In genomic region chr22:45493286-45493771, GRCh38 we compare ENCODE assay signal across 14 cellular contexts. TPM values are rescaled to one million over a fixed set of nuclear protein-coding genes. Genes with fewer than 3 reads are reported as not detected.
DNase-seq lines count a peak whose midpoint lies in the region; ATAC-seq and TF ChIP-seq lines count a peak whose summit lies in the region.
"Had no signal": no experiment of that assay in that cellular context is flagged by ENCODE, and none has a peak within 500 bp of the region (broad histone marks: within the 10 kb centered on the region; RNA-seq: fewer than 3 reads in every experiment).

No MANE protein-coding gene starts in this region.

- no peaks in the 10 kb centered on the region for H3K4me1 ChIP-seq in endodermal cell (ENCODE audit: control insufficient read depth, insufficient read depth, low read length)
- H3K4me1 ChIP-seq in left lung: no peaks in the 10 kb centered on the region
- H3K4me1 ChIP-seq in urinary bladder (ENCODE audit: insufficient read depth): no peaks in the 10 kb centered on the region

- TF ChIP-seq CTCF in endodermal cell (conservative IDR thresholded peaks at IDR 0.05): no peak
- TF ChIP-seq CTCF in left lung (IDR thresholded peaks at IDR 0.05): no peak

- H3K4me3 ChIP-seq in endodermal cell (ENCODE audit: low read length) (no peak overlapping the region), left lung (no peak overlapping the region), urinary bladder (ENCODE audit: low read depth, low read length) (no peak overlapping the region)
- H3K4me3 ChIP-seq: skin epidermis had no signal

- H3K36me3 Mint-ChIP-seq in endodermal cell (ENCODE audit: low read depth): peaks cover 16% of the 10 kb centered on the region

- ATAC-seq in left lung (peak; percentile 14), HG03159 (IDR thresholded peaks at IDR 0.05; ENCODE audit: unreplicated experiment) (no peak)

- WGBS in endodermal cell (ENCODE audit: insufficient coverage in 1 of 2, insufficient read length in 1 of 2), 2 experiments: 72 to 84% methylated on average over 10 to 13 of the region's 13 CpGs
- 56% methylated on average over 13 of the region's 13 CpGs for WGBS in urinary bladder

- H3K9ac ChIP-seq in endodermal cell (ENCODE audit: extremely low read depth, low read length, poor library complexity, severe bottlenecking): no peak overlapping the region

- H3K27ac ChIP-seq in endodermal cell (ENCODE audit: low read depth, low read length): peak overlapping the region; percentile 68
- no peak overlapping the region for H3K27ac ChIP-seq in left lung
- H3K27ac ChIP-seq in urinary bladder (ENCODE audit: low read depth): peak overlapping the region; percentile 15
- H3K27ac ChIP-seq: 22Rv1 had no signal

- no peak overlapping the region for H3K4me3 Mint-ChIP-seq in endodermal cell

- H3K36me3 ChIP-seq in endodermal cell (ENCODE audit: control insufficient read depth, insufficient read depth, low read length) (no peaks in the 10 kb centered on the region), left lung (no peaks in the 10 kb centered on the region), urinary bladder (ENCODE audit: insufficient read depth) (no peaks in the 10 kb centered on the region)

- H3K9me3 Mint-ChIP-seq in endodermal cell: peaks cover 67% of the 10 kb centered on the region

- H3K27me3 ChIP-seq in endodermal cell (ENCODE audit: control insufficient read depth, insufficient read depth, low read length, poor library complexity, severe bottlenecking) (no peaks in the 10 kb centered on the region), left lung (peaks cover 0 to 44% of the 10 kb centered on the region in 2 donors)

- H3K27me3 Mint-ChIP-seq in endodermal cell (ENCODE audit: insufficient read depth): peaks cover 3% of the 10 kb centered on the region

- DNase-seq in DMS 273 (lab: John Stamatoyannopoulos, UW; ENCODE audit: unreplicated experiment) (peak; percentile 38), DMS 273 treated with DMSO at 0.1 percent for 48 hours (lab: John Stamatoyannopoulos, UW) (no peak), endodermal cell (peak; percentile 38), left lung (peak in 1 of 2 donors; percentile 35), LoVo (ENCODE audit: low spot score) (no peak)
- DNase-seq in activated CD4-positive, alpha-beta T cell treated with anti-CD3 and anti-CD28 coated beads, Interleukin-2, amount 50 U/mL, for 4 hours: no peak
- DNase-seq: activated naive CD4-positive, alpha-beta T cell treated with anti-CD3 and anti-CD28 coated beads, Interleukin-2, amount 50 U/mL, for 16 hours; NCI-H1436; NCI-H748 treated with DMSO at 0.1 percent for 48 hours; substantia nigra had no signal

- H3K27ac Mint-ChIP-seq in endodermal cell: no peak overlapping the region

- peaks cover 62% of the 10 kb centered on the region for H3K9me3 ChIP-seq in endodermal cell (ENCODE audit: control insufficient read depth, low read length)
- no peaks in the 10 kb centered on the region for H3K9me3 ChIP-seq in left lung

- intact Hi-C loops in left lung (cut with DNase I): no loop called here

- peaks cover 9% of the 10 kb centered on the region for H3K4me1 Mint-ChIP-seq in endodermal cell

RNA-seq across cellular contexts. Expression of gene FBLN1, which starts 9.4 kb away (rescaled TPM):
- total RNA-seq in endodermal cell (100 to 1,000 TPM; 226 to 305 TPM), left lung (100 to 1,000 TPM; 351 to 447 TPM), urinary bladder (700 TPM)
- 268 TPM for polyA plus RNA-seq in endodermal cell (2013, experiment 1 of 2)
- 268 TPM for polyA plus RNA-seq in endodermal cell (2013, experiment 2 of 2)
- 1,381 TPM for polyA plus RNA-seq in urinary bladder

Comparison
In these comparisons a context has a peak if more than half of its experiments do, and no peak if none do; other contexts are left out.
1. DNase-seq: peak in DMS 273 (single experiment) and endodermal cell (single experiment); none in DMS 273 treated with DMSO at 0.1 percent for 48 hours (single experiment), LoVo (single experiment) and activated CD4-positive, alpha-beta T cell treated with anti-CD3 and anti-CD28 coated beads, Interleukin-2, amount 50 U/mL, for 4 hours (0 of 2).
2. H3K27ac ChIP-seq: peak in endodermal cell (single experiment) and urinary bladder (single experiment); none in left lung (0 of 2).